In genomic region chr7:90816511-90817142, GRCh38 we compare ENCODE assay signal across 8 cellular contexts.
DNase-seq lines count a peak whose midpoint lies in the region; ATAC-seq and TF ChIP-seq lines count a peak whose summit lies in the region.

No MANE protein-coding gene starts in this region.

- H3K9ac ChIP-seq in PC-3 (ENCODE audit: low read length), result peak overlapping the region; percentile 55; the same call in 1 of the 2 replicates

- TF ChIP-seq CTCF in PC-3 (conservative IDR thresholded peaks at IDR 0.05; ENCODE audit: low read depth, low read length) (no peak), adrenal gland (IDR thresholded peaks at IDR 0.05) (no peak), suprapubic skin (IDR thresholded peaks at IDR 0.05) (no peak)

- BruUV-seq in PC-3 (replicated peaks; lab: Mats Ljungman, UMichigan), result no TSS peak

- H3K27me3 ChIP-seq in ACC112 (ENCODE audit: insufficient read depth, low read length) (no peaks in the 10 kb centered on the region), PC-3 (ENCODE audit: low read length) (no peaks in the 10 kb centered on the region), adrenal gland (no peaks in the 10 kb centered on the region), suprapubic skin (no peaks in the 10 kb centered on the region)

- no peaks in the 10 kb centered on the region for H3K9me2 ChIP-seq in PC-3 (replicated peaks; ENCODE audit: low read length)

- no peak for TF ChIP-seq POLR2A in adrenal gland (IDR thresholded peaks at IDR 0.05)
- no peak for TF ChIP-seq POLR2A in suprapubic skin (IDR thresholded peaks at IDR 0.05)

- H3K4me3 ChIP-seq in ACC112 (ENCODE audit: low read depth, low read length) (peak overlapping the region; percentile 34; the same call in 1 of the 2 replicates), PC-3 (ENCODE audit: low read length) (peak overlapping the region; percentile 9; the same call in 1 of the 2 replicates), adrenal gland (no peak overlapping the region), suprapubic skin (no peak overlapping the region)

- DNase-seq in PC-3 (peak; percentile 96), left cardiac atrium (no peak), adrenal gland (no peak), C1 segment of cervical spinal cord (lab: John Stamatoyannopoulos, UW) (no peak), suprapubic skin (ENCODE audit: low spot score in 2 of 2) (no peak)

- H2AFZ ChIP-seq in ACC112 (ENCODE audit: low read length, unreplicated experiment), result peak overlapping the region; percentile 32
- H2AFZ ChIP-seq in PC-3 (ENCODE audit: low read length), result peak overlapping the region; percentile 25; the same call in 1 of the 2 replicates

- CTCF ChIA-PET in PC-3 (lab: Charles Lee), result no interaction called here

- H3K4me1 ChIP-seq in ACC112 (ENCODE audit: control insufficient read depth, insufficient read depth, low read length, unreplicated experiment) (peaks cover 26% of the 10 kb centered on the region), PC-3 (ENCODE audit: insufficient read depth, low read length) (peaks cover 19% of the 10 kb centered on the region), adrenal gland (replicated peaks in 1 of 2) (peaks cover 0 to 6% of the 10 kb centered on the region in 2 donors), suprapubic skin (no peaks in the 10 kb centered on the region)

- no peak for TF ChIP-seq EP300 in suprapubic skin (IDR thresholded peaks at IDR 0.05)

- H3F3A ChIP-seq in PC-3 (ENCODE audit: low read length, unreplicated experiment), result no peaks in the 10 kb centered on the region

- peak overlapping the region; percentile 61 for H3K4me2 ChIP-seq in PC-3 (ENCODE audit: low read length)

- H3K27ac ChIP-seq in ACC112 (ENCODE audit: low read depth, low read length), result peak overlapping the region; percentile 82
- peak overlapping the region; percentile 93 for H3K27ac ChIP-seq in PC-3 (ENCODE audit: low read length)
- no peak overlapping the region for H3K27ac ChIP-seq in adrenal gland
- H3K27ac ChIP-seq in suprapubic skin, result no peak overlapping the region

- ATAC-seq in GM18907 (IDR thresholded peaks at IDR 0.05; ENCODE audit: unreplicated experiment) (peak; percentile 99), HG03039 (IDR thresholded peaks at IDR 0.05; ENCODE audit: unreplicated experiment) (peak; percentile 99), PC-3 (peak; percentile 97), left cardiac atrium (peak; percentile 27 to 98)

- intact Hi-C loops in PC-3 (cut with micrococcal nuclease) (no loop called here), left cardiac atrium (cut with DNase I) (no loop called here), adrenal gland (cut with DNase I) (no loop called here)

- POLR2A ChIA-PET in PC-3 (lab: Charles Lee; ENCODE audit: unreplicated experiment), result interaction anchor here (0.5 kb wide), 1 partner anchor 219 kb away, joined by 4 read pairs; no protein-coding TSS in a partner anchor

- 61 to 71% (median 66%) methylated on average over 6 of the region's 6 CpGs for WGBS in adrenal gland, 4 donors
- WGBS in suprapubic skin, result 53% methylated on average over 6 of the region's 6 CpGs

- peaks cover 17% of the 10 kb centered on the region for H3K79me2 ChIP-seq in ACC112 (ENCODE audit: control insufficient read depth, insufficient read depth, low read length, unreplicated experiment)
- no peaks in the 10 kb centered on the region for H3K79me2 ChIP-seq in PC-3 (ENCODE audit: low read length)

- no peaks in the 10 kb centered on the region for H3K9me3 ChIP-seq in PC-3 (ENCODE audit: low read length)
- no peaks in the 10 kb centered on the region for H3K9me3 ChIP-seq in adrenal gland (replicated peaks in 1 of 3)
- H3K9me3 ChIP-seq in suprapubic skin, result no peaks in the 10 kb centered on the region

- H3K36me3 ChIP-seq in ACC112 (ENCODE audit: insufficient read depth, low read length) (no peaks in the 10 kb centered on the region), PC-3 (ENCODE audit: low read depth, low read length) (no peaks in the 10 kb centered on the region), adrenal gland (replicated peaks in 1 of 2) (no peaks in the 10 kb centered on the region), suprapubic skin (no peaks in the 10 kb centered on the region)

- H4K20me1 ChIP-seq in PC-3 (ENCODE audit: low read length), result no peaks in the 10 kb centered on the region

Comparison
In these comparisons a context has a peak if more than half of its experiments do, and no peak if none do; other contexts are left out.
1. H3K27ac ChIP-seq: peak in ACC112 (single experiment) and PC-3 (single experiment); none in adrenal gland (0 of 5) and suprapubic skin (single experiment).
2. H3K4me3 ChIP-seq: peak in ACC112 (single experiment) and PC-3 (single experiment); none in adrenal gland (0 of 4) and suprapubic skin (single experiment).
3. Peak in every context shown above with its lines, with median percentiles within 50 percentile points of each other: ATAC-seq.